ENCODE assay signal across 17 cellular contexts in the genomic region with DNA sequence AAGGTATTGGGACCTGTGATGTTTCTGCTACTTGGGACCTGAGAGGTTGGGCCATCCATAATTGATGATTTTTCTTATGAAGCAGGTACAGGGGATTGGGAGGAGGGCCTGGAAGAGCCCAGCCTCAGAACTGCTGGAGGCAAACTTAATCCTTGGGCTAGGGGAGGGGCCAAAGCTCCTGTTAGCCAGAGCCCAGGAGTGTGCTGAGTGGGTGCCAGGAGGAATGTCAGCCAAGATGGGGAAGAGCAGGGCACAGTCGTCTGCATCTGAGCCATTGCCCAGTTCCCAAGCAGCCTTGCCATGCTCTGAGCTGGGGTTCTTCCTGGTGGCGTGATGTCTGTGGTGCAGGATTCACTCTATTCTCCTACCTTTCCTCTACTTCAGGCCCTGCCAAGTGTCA. TPM values are rescaled to one million over a fixed set of nuclear protein-coding genes. Genes with fewer than 3 reads are reported as not detected.
A peak's percentile ranks its signal among the peaks of the same experiment; 100 is the strongest.
DNase-seq lines count a peak whose midpoint lies in the region; ATAC-seq and TF ChIP-seq lines count a peak whose summit lies in the region.
"Had no signal": no experiment of that assay in that cellular context is flagged by ENCODE, and none has a peak within 500 bp of the region (broad histone marks: within the 10 kb centered on the region; RNA-seq: fewer than 3 reads in every experiment).

No MANE protein-coding gene starts in this region.

- H2AK9ac ChIP-seq in IMR-90 (replicated peaks; ENCODE audit: low read depth, low read length, poor library complexity) = no peak overlapping the region

- POLR2A ChIA-PET in IMR-90 (lab: Charles Lee; ENCODE audit: unreplicated experiment) = no interaction called here

- H3K4me3 ChIP-seq in IMR-90 (ENCODE audit: insufficient read depth, low read depth, low read length) = no peak overlapping the region
- H3K4me3 ChIP-seq in stomach = no peak overlapping the region
- no peak overlapping the region for H3K4me3 ChIP-seq in ascending aorta

- no peak for TF ChIP-seq RAD21 in IMR-90 (IDR thresholded peaks at IDR 0.05; ENCODE audit: low read length)

- H3K36me3 ChIP-seq in IMR-90 (ENCODE audit: control insufficient read depth, insufficient read depth, low read length) (peaks cover 4% of the 10 kb centered on the region; the same call in 1 of the 2 replicates), stomach (peaks cover 0 to 9% (median 0%) of the 10 kb centered on the region in 4 donors), ascending aorta (no peaks in the 10 kb centered on the region)

- H3K36me3 Mint-ChIP-seq in activated T-helper 1 cell treated with anti-CD3 and anti-CD28 coated beads, Interleukin-12 subunit alpha, Interleukin-12 subunit beta, Interleukin-2, Interleukin-4 antibody, amounts not matched to agents 30 ng/mL and 10 ng/mL and 1 ng/mL, durations not matched to agents 14 hours and 24 hours and 36 hours (ENCODE audit: low read depth) = peaks cover 19% of the 10 kb centered on the region
- H3K36me3 Mint-ChIP-seq: activated naive CD8-positive, alpha-beta T cell had no signal

- no peak for ATAC-seq in IMR-90 (ENCODE audit: low read depth)
- ATAC-seq in left ventricle myocardium superior = peak; percentile 40

- WGBS in IMR-90 (ENCODE audit: extremely low coverage in 2 of 2, insufficient read length in 1 of 2), 2 experiments = no CpG with 5 or more reads among the region's 2 CpGs
- 51 to 68% (median 54%) methylated on average over 2 of the region's 2 CpGs for WGBS in stomach, 5 donors

- H3K27ac Mint-ChIP-seq in activated T-helper 1 cell treated with anti-CD3 and anti-CD28 coated beads, Interleukin-12 subunit alpha, Interleukin-12 subunit beta, Interleukin-2, Interleukin-4 antibody, amounts not matched to agents 30 ng/mL and 10 ng/mL and 1 ng/mL, durations not matched to agents 14 hours and 24 hours and 36 hours = peak overlapping the region; percentile 21
- H3K27ac Mint-ChIP-seq: activated naive CD8-positive, alpha-beta T cell had no signal

- peaks cover 21 to 89% of the 10 kb centered on the region in 2 experiments; a peak in 3 of 4 replicates for H3K79me1 ChIP-seq in IMR-90 (ENCODE audit: low read depth in 1 of 2, low read length in 2 of 2)

- H3K27me3 Mint-ChIP-seq in activated T-helper 1 cell treated with anti-CD3 and anti-CD28 coated beads, Interleukin-12 subunit alpha, Interleukin-12 subunit beta, Interleukin-2, Interleukin-4 antibody, amounts not matched to agents 30 ng/mL and 10 ng/mL and 1 ng/mL, durations not matched to agents 14 hours and 24 hours and 36 hours (ENCODE audit: insufficient read depth) = no peaks in the 10 kb centered on the region
- H3K27me3 Mint-ChIP-seq: activated naive CD8-positive, alpha-beta T cell had no signal

- in situ Hi-C loops in IMR-90 (cut with MboI; ENCODE audit: low sequenced_read_pairs) = no loop called here

- CTCF ChIA-PET in IMR-90 (lab: Yijun Ruan, JAX) = interaction anchor here (1.0 kb wide), 1 partner anchor 58 kb away, joined by 3 read pairs; no protein-coding TSS in a partner anchor

- 0 out of 2 replicates have a peak overlapping the region, but pooled peaks have one; percentile 8 for H3K14ac ChIP-seq in IMR-90 (replicated peaks; ENCODE audit: low read depth, low read length)

- intact Hi-C loops in IMR-90 (cut with micrococcal nuclease) (no loop called here), left ventricle myocardium superior (cut with micrococcal nuclease) (no loop called here), stomach (cut with DNase I; ENCODE audit: low total_unique reads) (no loop called here), ascending aorta (cut with DNase I) (no loop called here)
- intact Hi-C loops in activated T-helper 1 cell treated with anti-CD3 and anti-CD28 coated beads, Interleukin-12 subunit alpha, Interleukin-12 subunit beta, Interleukin-2, Interleukin-4 antibody, amounts not matched to agents 30 ng/mL and 10 ng/mL and 1 ng/mL, durations not matched to agents 14 hours and 24 hours and 36 hours (cut with micrococcal nuclease) = no loop called here

- no peak overlapping the region for H3K56ac ChIP-seq in IMR-90 (ENCODE audit: extremely low read depth, insufficient read depth, low read length)

- peaks cover 70% of the 10 kb centered on the region for H3K9me1 ChIP-seq in IMR-90 (ENCODE audit: insufficient read depth, low read length)

- TF ChIP-seq POLR2A in IMR-90 (IDR thresholded peaks at IDR 0.05; ENCODE audit: low read depth, low read length) (no peak), stomach (IDR thresholded peaks at IDR 0.05) (no peak)

- peaks cover 99% of the 10 kb centered on the region for H4K20me1 ChIP-seq in IMR-90 (ENCODE audit: insufficient read depth, low read length)

- no peak overlapping the region for H3K4me2 ChIP-seq in IMR-90 (ENCODE audit: low read depth, low read length)

- H3K4ac ChIP-seq in IMR-90 (ENCODE audit: low read depth, low read length) = no peak overlapping the region

- BruUV-seq in IMR-90 (replicated peaks; lab: Mats Ljungman, UMichigan) = no TSS peak

- H3K9me3 ChIP-seq in IMR-90 (ENCODE audit: control insufficient read depth, insufficient read depth, low read length) (no peaks in the 10 kb centered on the region), stomach (no peaks in the 10 kb centered on the region), ascending aorta (no peaks in the 10 kb centered on the region)

- dilution Hi-C loops in IMR-90 (cut with HindIII; ENCODE audit: low sequenced_read_pairs, unreplicated experiment) = no loop called here

- no peak overlapping the region for H3K4me3 Mint-ChIP-seq in activated T-helper 1 cell treated with anti-CD3 and anti-CD28 coated beads, Interleukin-12 subunit alpha, Interleukin-12 subunit beta, Interleukin-2, Interleukin-4 antibody, amounts not matched to agents 30 ng/mL and 10 ng/mL and 1 ng/mL, durations not matched to agents 14 hours and 24 hours and 36 hours
- H3K4me3 Mint-ChIP-seq: activated naive CD8-positive, alpha-beta T cell had no signal

- no peak overlapping the region for H4K91ac ChIP-seq in IMR-90 (ENCODE audit: insufficient read depth, low read depth, low read length)

- no peak overlapping the region for H2BK20ac ChIP-seq in IMR-90 (ENCODE audit: low read depth, low read length)

- H3K4me1 Mint-ChIP-seq in activated T-helper 1 cell treated with anti-CD3 and anti-CD28 coated beads, Interleukin-12 subunit alpha, Interleukin-12 subunit beta, Interleukin-2, Interleukin-4 antibody, amounts not matched to agents 30 ng/mL and 10 ng/mL and 1 ng/mL, durations not matched to agents 14 hours and 24 hours and 36 hours (ENCODE audit: low read depth) = peaks cover 63% of the 10 kb centered on the region

- H3K9me3 Mint-ChIP-seq in activated T-helper 1 cell treated with anti-CD3 and anti-CD28 coated beads, Interleukin-12 subunit alpha, Interleukin-12 subunit beta, Interleukin-2, Interleukin-4 antibody, amounts not matched to agents 30 ng/mL and 10 ng/mL and 1 ng/mL, durations not matched to agents 14 hours and 24 hours and 36 hours = no peaks in the 10 kb centered on the region

- no peak overlapping the region for H2AFZ ChIP-seq in IMR-90 (replicated peaks; ENCODE audit: low read length, poor library complexity)

- TF ChIP-seq EP300 in stomach (IDR thresholded peaks at IDR 0.05) = no peak

- TF ChIP-seq CTCF in IMR-90 (conservative IDR thresholded peaks at IDR 0.05; ENCODE audit: low read depth, low read length) (no peak), stomach (IDR thresholded peaks at IDR 0.05) (no peak), ascending aorta (IDR thresholded peaks at IDR 0.05) (no peak)

- H2BK120ac ChIP-seq in IMR-90 (ENCODE audit: low read depth, low read length) = no peak overlapping the region

- H4K8ac ChIP-seq in IMR-90 (ENCODE audit: low read depth in 2 of 2, low read length in 2 of 2) = no peak overlapping the region

- H2BK15ac ChIP-seq in IMR-90 (ENCODE audit: low read depth, low read length) = no peak overlapping the region

- H3K18ac ChIP-seq in IMR-90 (ENCODE audit: low read depth, low read length) = no peak overlapping the region

- H2AK5ac ChIP-seq in IMR-90 (ENCODE audit: low read depth, low read length) = peak overlapping the region; percentile 16; the same call in 1 of the 2 replicates

- H2BK5ac ChIP-seq in IMR-90 (ENCODE audit: low read depth, low read length, poor library complexity, severe bottlenecking) = no peak overlapping the region

- DNase-seq in IMR-90 (no peak), left ventricle myocardium superior (peak; percentile 81), stomach (peak; percentile 71), RPMI8226 (no peak), ascending aorta (ENCODE audit: low spot score in 2 of 2) (no peak)
- no peak for DNase-seq in activated T-helper 1 cell treated with anti-CD3 and anti-CD28 coated beads, Interleukin-12 subunit alpha, Interleukin-12 subunit beta, Interleukin-2, Interleukin-4 antibody, amounts not matched to agents 30 ng/mL and 10 ng/mL and 1 ng/mL, durations not matched to agents 14 hours and 24 hours and 36 hours (ENCODE audit: low spot score)
- DNase-seq in activated CD8-positive, alpha-beta memory T cell treated with anti-CD3 and anti-CD28 coated beads, Interleukin-2, amount 50 U/mL, for 48 hours = no peak
- DNase-seq: Calu3; GOT3; KG1; NCI-H187 treated with DMSO at 0.1 percent for 48 hours; NCI-H774; retina; SIG-M5; stimulated activated CD4-positive, alpha-beta T cell treated with anti-CD3 and anti-CD28 coated beads, Interleukin-4, amount 100 ng/mL, for 1 hour; stimulated activated naive CD4-positive, alpha-beta T cell had no signal

- H3K27ac ChIP-seq in IMR-90 (ENCODE audit: insufficient read depth, low read length) (no peak overlapping the region), stomach (peak overlapping the region; percentile 16 to 100 (median 97)), ascending aorta (peak overlapping the region in 1 of 2 donors; percentile 27)

- no peak overlapping the region for H4K5ac ChIP-seq in IMR-90 (ENCODE audit: low read depth, low read length)

- H3K4me1 ChIP-seq in IMR-90 (ENCODE audit: control insufficient read depth, insufficient read depth, low read length) (peaks cover 62% of the 10 kb centered on the region), stomach (peaks cover 83 to 91% (median 88%) of the 10 kb centered on the region in 4 donors), ascending aorta (peaks cover 36 to 79% of the 10 kb centered on the region in 2 donors)

- H3K23ac ChIP-seq in IMR-90 (ENCODE audit: low read depth, low read length) = no peak overlapping the region

- no peaks in the 10 kb centered on the region for H3K27me3 ChIP-seq in IMR-90 (ENCODE audit: control insufficient read depth, insufficient read depth, low read length)
- H3K27me3 ChIP-seq in stomach = no peaks in the 10 kb centered on the region
- no peaks in the 10 kb centered on the region for H3K27me3 ChIP-seq in ascending aorta

- no peak overlapping the region for H3K9ac ChIP-seq in IMR-90 (ENCODE audit: low read depth, low read length)

RNA-seq across cellular contexts. Expression of a gene that starts 5.8 kb away (rescaled TPM):
- total RNA-seq in IMR-90 (2012; rRNA removed) = 50.8 and 56.5 TPM in 2 replicates
- 60.7 and 66.4 TPM in 2 replicates for polyA plus RNA-seq in IMR-90 (2012; rRNA removed)
- 42.3 and 56.1 TPM in 2 replicates for polyA plus RNA-seq in IMR-90 (2012; cell fraction: cytosol; rRNA removed)
- 86.1 and 91.5 TPM in 2 replicates for polyA plus RNA-seq in IMR-90 (2012; cell fraction: nucleus; rRNA removed; ENCODE audit: low replicate concordance)
- total RNA-seq in activated T-helper 1 cell treated with anti-CD3 and anti-CD28 coated beads, Interleukin-12 subunit alpha, Interleukin-12 subunit beta, Interleukin-2, Interleukin-4 antibody, amounts not matched to agents 30 ng/mL and 10 ng/mL and 1 ng/mL, durations not matched to agents 14 hours and 24 hours and 36 hours = 117 and 120 TPM in 2 replicates
- total RNA-seq in left ventricle myocardium superior = 228 TPM
- 10 to 100 TPM; 22.6 to 78.0 (median 43.9) TPM for total RNA-seq in stomach
- polyA plus RNA-seq in stomach = 10 to 100 TPM; 30.1 to 60.8 (median 55.4) TPM
- 35.3 TPM for total RNA-seq in ascending aorta

RNA-seq across cellular contexts. Expression of a gene that starts 55.2 kb away (rescaled TPM):
- total RNA-seq in IMR-90 (2012; rRNA removed) (21.1 and 22.0 TPM in 2 replicates), left ventricle myocardium superior (22.2 TPM), stomach (10 to 100 TPM in 1 of 5 donors, 1 to 10 TPM in 3, not detected in 1; 1.2 to 21.9 (median 4.7) TPM), ascending aorta (17.9 TPM)
- polyA plus RNA-seq in IMR-90 (2012; rRNA removed) (4.6 and 5.5 TPM in 2 replicates), stomach (1 to 10 TPM; 1.5 to 3.2 (median 2.1) TPM)
- 2.2 and 3.2 TPM in 2 replicates for polyA plus RNA-seq in IMR-90 (2012; cell fraction: cytosol; rRNA removed)
- polyA plus RNA-seq in IMR-90 (2012; cell fraction: nucleus; rRNA removed; ENCODE audit: low replicate concordance) = 2.4 and 9.7 TPM in 2 replicates
- 22.1 and 23.3 TPM in 2 replicates for total RNA-seq in activated T-helper 1 cell treated with anti-CD3 and anti-CD28 coated beads, Interleukin-12 subunit alpha, Interleukin-12 subunit beta, Interleukin-2, Interleukin-4 antibody, amounts not matched to agents 30 ng/mL and 10 ng/mL and 1 ng/mL, durations not matched to agents 14 hours and 24 hours and 36 hours

Comparison
In these comparisons a context has a peak if more than half of its experiments do, and no peak if none do; other contexts are left out.
1. DNase-seq: peak in left ventricle myocardium superior (single experiment) and stomach (single experiment); none in IMR-90 (single experiment), activated T-helper 1 cell treated with anti-CD3 and anti-CD28 coated beads, Interleukin-12 subunit alpha, Interleukin-12 subunit beta, Interleukin-2, Interleukin-4 antibody, amounts not matched to agents 30 ng/mL and 10 ng/mL and 1 ng/mL, durations not matched to agents 14 hours and 24 hours and 36 hours (single experiment), activated CD8-positive, alpha-beta memory T cell treated with anti-CD3 and anti-CD28 coated beads, Interleukin-2, amount 50 U/mL, for 48 hours (single experiment), RPMI8226 (single experiment) and ascending aorta (0 of 2).